Comparison of ENCODE assay signal across 8 cellular contexts in genomic region chr2:72917138-72917874, GRCh38. TPM values are rescaled to one million over a fixed set of nuclear protein-coding genes. Genes with fewer than 3 reads are reported as not detected.
A peak's percentile ranks its signal among the peaks of the same experiment; 100 is the strongest.
DNase-seq lines count a peak whose midpoint lies in the region; ATAC-seq and TF ChIP-seq lines count a peak whose summit lies in the region.

Gene EMX1, plus strand, starts transcription at chr2:72917519. Its CDS starts 334 bp downstream, at chr2:72917853.

- H3K27me3 Mint-ChIP-seq in Calu3 (ENCODE audit: unreplicated experiment): peaks cover 82% of the 10 kb centered on the region

- H2BK120ac ChIP-seq in mesenchymal stem cell (ENCODE audit: low read depth, low read length): no peak within 1 kb of the TSS

- H3K36me3 Mint-ChIP-seq in Calu3 (ENCODE audit: insufficient read depth, unreplicated experiment): peaks cover 14% of the 10 kb centered on the region

- CTCF ChIA-PET in Calu3 (lab: Charles Lee): interaction anchor here (1.5 to 1.9 kb wide), 2 partner anchors 14 to 24 kb away, joined by 3 to 10 read pairs; no protein-coding TSS in a partner anchor

- H3K4me3 ChIP-seq in colonic mucosa (peak within 1 kb of the TSS; percentile 41), mesenchymal stem cell (ENCODE audit: insufficient read depth in 1 of 2, low read depth in 1 of 2, low read length in 2 of 2) (peak within 1 kb of the TSS; percentile 14 to 24), stomach smooth muscle (ENCODE audit: low read length in 2 of 2) (peak within 1 kb of the TSS; percentile 51 to 64)

- peak within 1 kb of the TSS; percentile 79 for H3K4me2 ChIP-seq in mesenchymal stem cell (ENCODE audit: low read length, poor library complexity, severe bottlenecking)

- BruUV-seq in Calu3 (replicated peaks; lab: Mats Ljungman, UMichigan): no TSS peak

- H2AK5ac ChIP-seq in mesenchymal stem cell (ENCODE audit: low read length, severe bottlenecking): no peak within 1 kb of the TSS

- intact Hi-C loops in Calu3 (cut with micrococcal nuclease; ENCODE audit: unreplicated experiment) (no loop called here), colonic mucosa (cut with DNase I) (no loop called here)

- no peak within 1 kb of the TSS for H2AFZ ChIP-seq in mesenchymal stem cell (ENCODE audit: low read depth, low read length)

- peaks cover 34% of the 10 kb centered on the region for H3K4me1 ChIP-seq in colonic mucosa
- peaks cover 49% of the 10 kb centered on the region for H3K4me1 ChIP-seq in mesenchymal stem cell (ENCODE audit: control insufficient read depth, insufficient read depth, low read depth, low read length)
- H3K4me1 ChIP-seq in stomach smooth muscle (ENCODE audit: control insufficient read depth, insufficient read depth, low read length): peaks cover 45% of the 10 kb centered on the region

- no peak within 1 kb of the TSS for H2BK5ac ChIP-seq in mesenchymal stem cell (ENCODE audit: low read depth, low read length, poor library complexity, severe bottlenecking)

- H3K18ac ChIP-seq in mesenchymal stem cell (ENCODE audit: low read depth in 1 of 2, low read length in 2 of 2): no peak within 1 kb of the TSS

- H3K27ac ChIP-seq in colonic mucosa: no peak within 1 kb of the TSS
- no peak within 1 kb of the TSS for H3K27ac ChIP-seq in mesenchymal stem cell (ENCODE audit: low read length, poor library complexity, severe bottlenecking)
- H3K27ac ChIP-seq in stomach smooth muscle (ENCODE audit: low read length): no peak within 1 kb of the TSS

- H3K36me3 ChIP-seq in colonic mucosa (no peaks in the 10 kb centered on the region), mesenchymal stem cell (ENCODE audit: control insufficient read depth in 1 of 2, insufficient read depth in 2 of 2, low read depth in 1 of 2, low read length in 2 of 2) (no peaks in the 10 kb centered on the region), stomach smooth muscle (ENCODE audit: control insufficient read depth in 2 of 2, insufficient read depth in 2 of 2, low read length in 2 of 2) (no peaks in the 10 kb centered on the region)

- H3K9me3 Mint-ChIP-seq in Calu3 (ENCODE audit: low read depth, unreplicated experiment): no peaks in the 10 kb centered on the region

- ATAC-seq in GM19468 (IDR thresholded peaks at IDR 0.05; ENCODE audit: extremely low read depth, unreplicated experiment): peak; percentile 29

- peak within 1 kb of the TSS; percentile 68 for H3K4me3 Mint-ChIP-seq in Calu3 (ENCODE audit: low read depth, unreplicated experiment)

- no peak within 1 kb of the TSS for H3K4ac ChIP-seq in mesenchymal stem cell (ENCODE audit: low read depth in 1 of 2, low read length in 2 of 2)

- DNase-seq in Calu3: peak; percentile 81
- DNase-seq in KBM-7: peak; percentile 47
- DNase-seq in T follicular helper cell (ENCODE audit: low read depth): peak; percentile 24
- peak; percentile 84 for DNase-seq in colonic mucosa
- peak; percentile 26 for DNase-seq in mesenchymal stem cell
- DNase-seq in NOMO-1 treated with DMSO at 0.1 percent for 48 hours (lab: John Stamatoyannopoulos, UW; ENCODE audit: unreplicated experiment): no peak

- H3K4me1 Mint-ChIP-seq in Calu3 (ENCODE audit: low read depth, unreplicated experiment): peaks cover 6% of the 10 kb centered on the region

- H4K8ac ChIP-seq in mesenchymal stem cell (ENCODE audit: low read length): no peak within 1 kb of the TSS

- H4K91ac ChIP-seq in mesenchymal stem cell (ENCODE audit: low read length): no peak within 1 kb of the TSS

- H3K9me3 ChIP-seq in colonic mucosa: no peaks in the 10 kb centered on the region
- H3K9me3 ChIP-seq in mesenchymal stem cell (ENCODE audit: control insufficient read depth, low read length): no peaks in the 10 kb centered on the region
- H3K9me3 ChIP-seq in stomach smooth muscle (ENCODE audit: control insufficient read depth in 2 of 2, low read length in 2 of 2): no peaks in the 10 kb centered on the region

- H3K27ac Mint-ChIP-seq in Calu3 (ENCODE audit: unreplicated experiment): no peak within 1 kb of the TSS

- H3K9ac ChIP-seq in colonic mucosa (ENCODE audit: low read depth in 2 of 2, low read length in 2 of 2): peak within 1 kb of the TSS; percentile 38 to 40
- no peak within 1 kb of the TSS for H3K9ac ChIP-seq in mesenchymal stem cell (ENCODE audit: low read length)
- H3K9ac ChIP-seq in stomach smooth muscle (ENCODE audit: low read length in 2 of 2): no peak within 1 kb of the TSS

- no peak for TF ChIP-seq CTCF in Calu3 (IDR thresholded peaks at IDR 0.05; ENCODE audit: unreplicated experiment)
- TF ChIP-seq CTCF in colonic mucosa (IDR thresholded peaks at IDR 0.05): no peak

- 3% methylated on average over 16 of the region's 82 CpGs for WGBS in mesenchymal stem cell

- in situ Hi-C loops in KBM-7 (cut with MboI; ENCODE audit: low pct_unique_long_range_greater_than_20kb, low sequenced_read_pairs): no loop called here

- peak within 1 kb of the TSS in 1 of 2 experiments; percentile 85 for H3K23ac ChIP-seq in mesenchymal stem cell (ENCODE audit: low read length in 2 of 2)

- H3K79me1 ChIP-seq in mesenchymal stem cell (replicated peaks; ENCODE audit: low read length, poor library complexity, severe bottlenecking): no peaks in the 10 kb centered on the region

- H2BK12ac ChIP-seq in mesenchymal stem cell (ENCODE audit: low read length in 2 of 2): no peak within 1 kb of the TSS

- H3K27me3 ChIP-seq in colonic mucosa: peaks cover 95% of the 10 kb centered on the region
- H3K27me3 ChIP-seq in mesenchymal stem cell (ENCODE audit: control insufficient read depth in 1 of 2, insufficient read depth in 1 of 2, low read length in 2 of 2): peaks cover 83 to 95% of the 10 kb centered on the region in 2 experiments
- peaks cover 77 to 95% of the 10 kb centered on the region in 2 donors for H3K27me3 ChIP-seq in stomach smooth muscle (ENCODE audit: control insufficient read depth in 1 of 2, insufficient read depth in 2 of 2, low read length in 2 of 2)

- peak within 1 kb of the TSS; percentile 40 for H2BK15ac ChIP-seq in mesenchymal stem cell (ENCODE audit: low read depth, poor library complexity, severe bottlenecking)

- no peak within 1 kb of the TSS for H3K14ac ChIP-seq in mesenchymal stem cell (ENCODE audit: low read length in 2 of 2)

RNA-seq across cellular contexts. Expression of gene EMX1, which starts in this region (rescaled TPM):
- total RNA-seq in Calu3 (2022): not detected in 2 replicates
- 1 to 10 TPM; 1.1 to 2.0 TPM for total RNA-seq in colonic mucosa
- polyA plus RNA-seq in mesenchymal stem cell (2013, experiment 1 of 2): not detected
- not detected for polyA plus RNA-seq in mesenchymal stem cell (2013, experiment 2 of 2)

Comparison
In these comparisons a context has a peak if more than half of its experiments do, and no peak if none do; other contexts are left out.
1. Peak in DNase-seq in Calu3; RNA of the gene not detected or under 1 TPM.
2. H3K9ac ChIP-seq: peak in colonic mucosa (2 of 2); none in mesenchymal stem cell (single experiment) and stomach smooth muscle (0 of 2).
3. Peak in every context shown above with its lines, with median percentiles within 50 percentile points of each other: H3K4me3 ChIP-seq.